ENCODE assay signal across 12 cellular contexts in the genomic region with DNA sequence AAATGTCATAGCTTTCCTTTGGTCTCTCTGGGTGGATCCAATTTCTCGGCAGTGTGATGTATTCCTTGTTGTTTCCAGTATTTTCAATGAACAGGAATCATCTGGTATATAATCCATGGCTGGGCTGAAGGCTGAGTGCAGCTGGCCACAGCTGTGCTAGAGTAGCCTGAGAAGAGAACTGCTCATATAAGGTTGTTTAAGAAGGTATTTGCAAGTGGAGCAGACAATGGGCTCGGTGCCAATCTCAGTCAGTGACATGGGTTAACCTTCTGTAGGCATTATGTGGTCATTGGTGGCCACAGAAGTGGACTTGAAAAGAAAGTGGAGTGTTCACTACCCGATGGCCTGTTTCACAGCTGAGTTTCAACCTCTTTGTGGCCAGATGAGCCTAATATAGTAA.
DNase-seq lines count a peak whose midpoint lies in the region; ATAC-seq and TF ChIP-seq lines count a peak whose summit lies in the region.
"Had no signal": no experiment of that assay in that cellular context is flagged by ENCODE, and none has a peak within 500 bp of the region (broad histone marks: within the 10 kb centered on the region; RNA-seq: fewer than 3 reads in every experiment).

No MANE protein-coding gene starts in this region.

- H3K9me3 ChIP-seq in mammary epithelial cell (replicated peaks; ENCODE audit: insufficient read depth, low read length) (no peaks in the 10 kb centered on the region), neuronal stem cell (replicated peaks in 1 of 2; ENCODE audit: control insufficient read depth in 2 of 2, insufficient read depth in 1 of 2, low read depth in 1 of 2, low read length in 2 of 2) (peaks cover 0 to 8% of the 10 kb centered on the region in 2 donors), uterus (no peaks in the 10 kb centered on the region)
- H3K9me3 ChIP-seq in naive thymus-derived CD4-positive, alpha-beta T cell (ENCODE audit: control insufficient read depth in 2 of 3, low read length in 3 of 3), result no peaks in the 10 kb centered on the region

- H3K4me3 ChIP-seq in mammary epithelial cell (replicated peaks in 1 of 3; ENCODE audit: insufficient read depth in 1 of 3, low read depth in 2 of 3, low read length in 3 of 3), result no peak overlapping the region
- H3K4me3 ChIP-seq in fibroblast of villous mesenchyme (ENCODE audit: low read depth, low read length), result no peak overlapping the region
- no peak overlapping the region for H3K4me3 ChIP-seq in neuronal stem cell (ENCODE audit: low read length in 2 of 2)
- H3K4me3 ChIP-seq in uterus, result peak overlapping the region in 1 of 2 donors; percentile 8
- no peak overlapping the region for H3K4me3 ChIP-seq in naive thymus-derived CD4-positive, alpha-beta T cell (ENCODE audit: low read length)

- TF ChIP-seq POLR2A in uterus (IDR thresholded peaks at IDR 0.05), result no peak

- POLR2A ChIA-PET in MCF 10A (lab: Yijun Ruan, JAX), result interaction anchor here (0.5 kb wide), 1 partner anchor 133 kb away, joined by 3 read pairs; no protein-coding TSS in a partner anchor
- POLR2A ChIA-PET in naive thymus-derived CD4-positive, alpha-beta T cell (lab: Charles Lee), result no interaction called here

- H3K9ac ChIP-seq in mammary epithelial cell (ENCODE audit: insufficient read depth, low read length) (no peak overlapping the region), neuronal stem cell (ENCODE audit: low read depth, low read length, poor library complexity) (no peak overlapping the region)

- CTCF ChIA-PET in MCF 10A (lab: Yijun Ruan, JAX) (no interaction called here), mammary epithelial cell (lab: Charles Lee; ENCODE audit: low non-redundant PET) (no interaction called here)
- CTCF ChIA-PET in naive thymus-derived CD4-positive, alpha-beta T cell (lab: Charles Lee), result no interaction called here

- no peak overlapping the region for H4K91ac ChIP-seq in neuronal stem cell (ENCODE audit: low read depth, low read length, poor library complexity)

- no peak overlapping the region for H2BK15ac ChIP-seq in neuronal stem cell (ENCODE audit: low read length)

- TF ChIP-seq CTCF in MCF 10A (IDR thresholded peaks at IDR 0.05; ENCODE audit: unreplicated experiment) (no peak), mammary epithelial cell (conservative IDR thresholded peaks at IDR 0.05 in 1 of 2, IDR thresholded peaks at IDR 0.05 in 1 of 2; ENCODE audit: extremely low read depth in 1 of 2, insufficient read depth in 1 of 2, low read depth in 1 of 2, low read length in 2 of 2) (no peak), fibroblast of villous mesenchyme (IDR thresholded peaks at IDR 0.05; ENCODE audit: insufficient read depth, low read depth, low read length) (no peak), uterus (IDR thresholded peaks at IDR 0.05) (no peak)

- 88% methylated on average over 3 of the region's 3 CpGs for WGBS in mammary epithelial cell (ENCODE audit: low coverage, missing lambda C conversion rate)
- no CpG with 5 or more reads among the region's 3 CpGs for WGBS in neuronal stem cell (ENCODE audit: extremely low coverage in 2 of 2, insufficient read length in 2 of 2, insufficient replicate concordance in 1 of 2), 2 donors

- no peak overlapping the region for H2BK12ac ChIP-seq in neuronal stem cell (ENCODE audit: low read length)

- H3K27me3 Mint-ChIP-seq in MCF 10A (ENCODE audit: insufficient read depth, unreplicated experiment), result no peaks in the 10 kb centered on the region
- peaks cover 0 to 5% (median 0%) of the 10 kb centered on the region in 5 donors for H3K27me3 Mint-ChIP-seq in naive thymus-derived CD4-positive, alpha-beta T cell

- H3K36me3 ChIP-seq in mammary epithelial cell (ENCODE audit: insufficient read depth, low read length), result no peaks in the 10 kb centered on the region
- H3K36me3 ChIP-seq in neuronal stem cell (replicated peaks in 1 of 2; ENCODE audit: control insufficient read depth in 2 of 2, insufficient read depth in 2 of 2, low read length in 2 of 2), result no peaks in the 10 kb centered on the region
- no peaks in the 10 kb centered on the region for H3K36me3 ChIP-seq in uterus
- no peaks in the 10 kb centered on the region for H3K36me3 ChIP-seq in naive thymus-derived CD4-positive, alpha-beta T cell (ENCODE audit: control insufficient read depth in 2 of 3, insufficient read depth in 3 of 3, low read length in 3 of 3)

- no peak overlapping the region for H3K4ac ChIP-seq in neuronal stem cell (ENCODE audit: low read length)

- H3K27ac ChIP-seq in mammary epithelial cell (ENCODE audit: insufficient read depth, low read depth, low read length) (no peak overlapping the region), neuronal stem cell (replicated peaks; ENCODE audit: low read length) (peak overlapping the region; percentile 1), uterus (peak overlapping the region; percentile 39 to 62)
- H3K27ac ChIP-seq in naive thymus-derived CD4-positive, alpha-beta T cell (ENCODE audit: low read depth, low read length), result no peak overlapping the region

- no peak overlapping the region for H3K23ac ChIP-seq in neuronal stem cell (ENCODE audit: low read depth, low read length, poor library complexity)

- H3K14ac ChIP-seq in neuronal stem cell (ENCODE audit: low read length), result no peak overlapping the region

- DNase-seq in MCF 10A (ENCODE audit: unreplicated experiment) (peak; percentile 13), mammary epithelial cell (no peak), fibroblast of villous mesenchyme (ENCODE audit: low read depth) (peak; percentile 73), neuronal stem cell (ENCODE audit: low spot score) (no peak), uterus (peak; percentile 23 to 25)
- no peak for DNase-seq in naive thymus-derived CD4-positive, alpha-beta T cell
- no peak for DNase-seq in activated CD4-positive, alpha-beta T cell treated with anti-CD3 and anti-CD28 coated beads, Interleukin-2, amount 50 U/mL, for 1 hour
- DNase-seq: activated T-cell treated with anti-CD3 and anti-CD28 coated beads, Interleukin-2, amount 50 U/mL, for 1 hour; GDM1; nucleus accumbens had no signal

- no peak for ATAC-seq in naive thymus-derived CD4-positive, alpha-beta T cell
- ATAC-seq in HG03565 (IDR thresholded peaks at IDR 0.05; ENCODE audit: unreplicated experiment), result no peak
- ATAC-seq: HCT116 had no signal

- H3K4me1 ChIP-seq in mammary epithelial cell (ENCODE audit: insufficient read depth, low read length) (peaks cover 8% of the 10 kb centered on the region), neuronal stem cell (ENCODE audit: control insufficient read depth in 2 of 2, insufficient read depth in 1 of 2, low read depth in 1 of 2, low read length in 2 of 2) (peaks cover 10 to 15% of the 10 kb centered on the region in 2 donors), uterus (no peaks in the 10 kb centered on the region)
- H3K4me1 ChIP-seq in naive thymus-derived CD4-positive, alpha-beta T cell (ENCODE audit: control insufficient read depth in 2 of 2, insufficient read depth in 2 of 2, low read length in 2 of 2), result no peaks in the 10 kb centered on the region

- no peaks in the 10 kb centered on the region for H3K36me3 Mint-ChIP-seq in MCF 10A (ENCODE audit: insufficient read depth, unreplicated experiment)
- no peaks in the 10 kb centered on the region for H3K36me3 Mint-ChIP-seq in naive thymus-derived CD4-positive, alpha-beta T cell

- H2AFZ ChIP-seq in mammary epithelial cell (ENCODE audit: low read depth, low read length), result no peak overlapping the region
- peak overlapping the region; percentile 2 for H2AFZ ChIP-seq in neuronal stem cell (ENCODE audit: low read length)

- H3K9me3 Mint-ChIP-seq in MCF 10A (ENCODE audit: unreplicated experiment), result no peaks in the 10 kb centered on the region
- H3K9me3 Mint-ChIP-seq in naive thymus-derived CD4-positive, alpha-beta T cell, result peaks cover 0 to 5% (median 0%) of the 10 kb centered on the region in 11 donors

- BruUV-seq in MCF 10A (replicated peaks; lab: Mats Ljungman, UMichigan), result no TSS peak
- no TSS peak for BruUV-seq in mammary epithelial cell (replicated peaks; lab: Mats Ljungman, UMichigan)

- no peak overlapping the region for H3K4me3 Mint-ChIP-seq in MCF 10A (ENCODE audit: unreplicated experiment)
- no peak overlapping the region for H3K4me3 Mint-ChIP-seq in naive thymus-derived CD4-positive, alpha-beta T cell

- dilution Hi-C loops in mammary epithelial cell (cut with HindIII; ENCODE audit: low sequenced_read_pairs), result no loop called here

- H3K18ac ChIP-seq in neuronal stem cell (ENCODE audit: low read length), result no peak overlapping the region

- intact Hi-C loops in MCF 10A (cut with micrococcal nuclease), result no loop called here
- intact Hi-C loops in mammary epithelial cell (cut with micrococcal nuclease), result no loop called here
- intact Hi-C loops in uterus (cut with DNase I; ENCODE audit: low total_unique reads), result no loop called here
- intact Hi-C loops in naive thymus-derived CD4-positive, alpha-beta T cell (cut with micrococcal nuclease), result no loop called here

- peaks cover 13% of the 10 kb centered on the region for H3K4me1 Mint-ChIP-seq in MCF 10A (ENCODE audit: insufficient read depth, unreplicated experiment)
- H3K4me1 Mint-ChIP-seq in naive thymus-derived CD4-positive, alpha-beta T cell, result no peaks in the 10 kb centered on the region

- H3K79me1 ChIP-seq in neuronal stem cell (ENCODE audit: low read depth, low read length), result no peaks in the 10 kb centered on the region

- no peaks in the 10 kb centered on the region for H4K20me1 ChIP-seq in mammary epithelial cell (ENCODE audit: insufficient read depth, low read length)

- H3K79me2 ChIP-seq in mammary epithelial cell (ENCODE audit: insufficient read depth, low read length), result no peaks in the 10 kb centered on the region

- H2BK120ac ChIP-seq in neuronal stem cell (ENCODE audit: low read depth, low read length), result no peak overlapping the region

- H3K27me3 ChIP-seq in mammary epithelial cell (ENCODE audit: insufficient read depth, low read length) (no peaks in the 10 kb centered on the region), neuronal stem cell (ENCODE audit: control insufficient read depth in 3 of 3, insufficient read depth in 3 of 3, low read depth in 1 of 3, low read length in 3 of 3) (no peaks in the 10 kb centered on the region), uterus (no peaks in the 10 kb centered on the region)
- H3K27me3 ChIP-seq in naive thymus-derived CD4-positive, alpha-beta T cell (ENCODE audit: control insufficient read depth in 2 of 2, insufficient read depth in 2 of 2, low read length in 2 of 2), result no peaks in the 10 kb centered on the region

- H4K8ac ChIP-seq in neuronal stem cell (ENCODE audit: low read depth, low read length), result no peak overlapping the region

- in situ Hi-C loops in mammary epithelial cell (cut with MboI; ENCODE audit: low sequenced_read_pairs in 2 of 2), result no loop called here

- H3K27ac Mint-ChIP-seq in MCF 10A (ENCODE audit: low read depth, unreplicated experiment), result no peak overlapping the region
- H3K27ac Mint-ChIP-seq in naive thymus-derived CD4-positive, alpha-beta T cell, result no peak overlapping the region

- H2BK5ac ChIP-seq in neuronal stem cell (ENCODE audit: low read length), result no peak overlapping the region

- no peak overlapping the region for H2AK5ac ChIP-seq in neuronal stem cell (ENCODE audit: low read depth, low read length)

- H3K4me2 ChIP-seq in mammary epithelial cell (ENCODE audit: insufficient read depth, low read depth, low read length) (no peak overlapping the region), neuronal stem cell (ENCODE audit: insufficient read depth, low read length, poor library complexity, severe bottlenecking) (no peak overlapping the region)

Comparison
In these comparisons a context has a peak if more than half of its experiments do, and no peak if none do; other contexts are left out.
1. DNase-seq: peak in MCF 10A (single experiment), fibroblast of villous mesenchyme (single experiment) and uterus (2 of 2); none in mammary epithelial cell (single experiment), neuronal stem cell (single experiment), naive thymus-derived CD4-positive, alpha-beta T cell (0 of 9) and activated CD4-positive, alpha-beta T cell treated with anti-CD3 and anti-CD28 coated beads, Interleukin-2, amount 50 U/mL, for 1 hour (single experiment).
2. H3K27ac ChIP-seq: peak in neuronal stem cell (single experiment) and uterus (2 of 2); none in mammary epithelial cell (single experiment) and naive thymus-derived CD4-positive, alpha-beta T cell (single experiment).